ENCODE assay signal across 32 cellular contexts in the genomic region with DNA sequence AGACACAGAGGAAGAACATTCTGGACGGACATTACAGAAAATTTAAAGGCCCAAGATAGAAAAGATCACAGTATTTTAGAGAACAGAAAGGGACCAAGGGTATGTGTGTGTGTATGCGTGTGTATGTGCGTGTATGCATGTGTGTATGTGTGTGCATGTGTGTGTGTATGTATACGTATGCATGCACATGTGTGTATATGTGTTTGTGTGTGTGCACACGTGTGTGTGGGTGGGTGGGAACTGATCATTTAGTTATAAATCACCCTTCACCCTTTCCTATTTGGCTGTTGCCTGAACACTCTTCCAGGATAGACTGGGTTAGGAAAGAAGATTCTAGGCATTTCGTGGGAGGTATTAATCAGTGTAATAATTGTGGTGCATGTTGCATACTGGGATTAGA.
"Had no signal": no experiment of that assay in that cellular context is flagged by ENCODE, and none has a peak within 500 bp of the region (broad histone marks: within the 10 kb centered on the region; RNA-seq: fewer than 3 reads in every experiment).

No MANE protein-coding gene starts in this region.

- H3K36me3 ChIP-seq: adrenal gland, ascending aorta, brain microvascular endothelial cell, breast epithelium, cardiac muscle cell had no signal

- H3K4me3 ChIP-seq: adrenal gland, ascending aorta, body of pancreas, breast epithelium, cardiac muscle cell had no signal

- H3K4me1 ChIP-seq: adrenal gland, ascending aorta, body of pancreas, breast epithelium had no signal

- H3K9me3 ChIP-seq: adrenal gland, ascending aorta, body of pancreas, breast epithelium had no signal

- H3K27ac ChIP-seq: adrenal gland, ascending aorta, body of pancreas, brain microvascular endothelial cell, breast epithelium, cardiac muscle cell had no signal

- H3K27me3 ChIP-seq: adrenal gland, ascending aorta, body of pancreas, brain microvascular endothelial cell, breast epithelium, cardiac muscle cell had no signal

- FAIRE-seq: astrocyte had no signal

- DNase-seq: activated effector memory CD4-positive, alpha-beta T cell treated with anti-CD3 and anti-CD28 coated beads, Interleukin-2, amount 50 U/mL, for 16 hours; activated effector memory CD4-positive, alpha-beta T cell treated with Interleukin-2 at 50 U/mL for 16 hours; activated gamma-delta T cell; activated gamma-delta T cell treated with Interleukin-2 at 50 U/mL for 16 hours; activated naive CD4-positive, alpha-beta T cell; activated naive CD4-positive, alpha-beta T cell treated with anti-CD3 and anti-CD28 coated beads for 36 hours; activated naive CD4-positive, alpha-beta T cell treated with anti-CD3 and anti-CD28 coated beads, Interleukin-2, amount 10 ng/mL, durations not matched to agents 7 days and 5 days; activated naive CD4-positive, alpha-beta T cell treated with anti-CD3 and anti-CD28 coated beads, Interleukin-2, amount 50 U/mL, for 16 hours; activated naive CD4-positive, alpha-beta T cell treated with Interleukin-2 at 50 U/mL for 16 hours; activated naive CD8-positive, alpha-beta T cell treated with anti-CD3 and anti-CD28 coated beads for 36 hours; activated naive CD8-positive, alpha-beta T cell treated with anti-CD3 and anti-CD28 coated beads, Interleukin-2, amount 10 ng/mL, durations not matched to agents 7 days and 5 days; activated naive CD8-positive, alpha-beta T cell treated with anti-CD3 and anti-CD28 coated beads, Interleukin-2, amount 50 U/mL, for 24 hours; activated T-cell treated with anti-CD3 and anti-CD28 coated beads, Interleukin-2, amount 50 U/mL, for 24 hours; activated T-cell treated with anti-CD3 and anti-CD28 coated beads, Interleukin-2, amount 50 U/mL, for 4 hours; activated T-cell treated with anti-CD3 and anti-CD28 coated beads, Interleukin-2, amount 50 U/mL, for 48 hours; activated T-cell treated with anti-CD3 and anti-CD28 coated beads, Interleukin-2, amount 50 U/mL, for 72 hours; adrenal gland; amniotic stem cell; amygdala; anterior cingulate cortex; aorta; body of pancreas; brain microvascular endothelial cell; caudate nucleus; central memory CD4-positive, alpha-beta T cell; cerebellar nuclear complex had no signal

- ATAC-seq: activated naive CD4-positive, alpha-beta T cell treated with anti-CD3 and anti-CD28 coated beads, Interleukin-2, amount 50 U/mL, for 72 hours; activated naive CD8-positive, alpha-beta T cell treated with anti-CD3 and anti-CD28 coated beads, Interleukin-2, amount 50 U/mL, for 24 hours; activated T-cell treated with anti-CD3 and anti-CD28 coated beads, Interleukin-2, amount 50 U/mL, for 4 hours; activated T-cell treated with anti-CD3 and anti-CD28 coated beads, Interleukin-2, amount 50 U/mL, for 72 hours; activated T-helper 17 cell treated with anti-CD3 and anti-CD28 coated beads, Interleukin-2, amount 50 U/mL, for 72 hours; body of pancreas had no signal
